8 cellular contexts compared by ENCODE assay signal in the genomic region with DNA sequence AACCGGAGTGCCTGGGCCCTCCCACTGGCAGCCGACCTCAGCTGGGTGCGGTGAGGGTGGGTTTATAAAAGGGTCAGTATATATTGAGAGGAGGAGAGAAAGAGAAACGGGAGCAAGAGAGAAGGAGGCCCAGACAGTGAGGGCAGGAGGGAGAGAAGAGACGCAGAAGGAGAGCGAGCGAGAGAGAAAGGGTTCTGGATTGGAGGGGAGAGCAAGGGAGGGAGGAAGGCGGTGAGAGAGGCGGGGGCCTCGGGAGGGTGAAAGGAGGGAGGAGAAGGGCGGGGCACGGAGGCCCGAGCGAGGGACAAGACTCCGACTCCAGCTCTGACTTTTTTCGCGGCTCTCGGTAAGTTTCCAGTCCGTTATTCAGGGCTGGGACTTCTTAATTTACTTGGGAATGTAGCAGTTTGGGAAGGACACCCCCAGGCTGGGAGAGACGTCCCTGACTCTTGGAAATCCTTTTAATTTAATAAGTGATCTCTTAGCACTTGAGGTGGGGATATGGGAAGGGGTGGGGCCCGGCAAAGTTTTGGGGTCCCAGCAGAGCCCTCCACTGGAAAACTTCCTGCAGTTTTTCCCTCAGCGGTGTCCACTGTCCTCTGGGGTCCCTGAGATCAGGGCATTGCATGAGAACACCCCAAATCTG. TPM values are rescaled to one million over a fixed set of nuclear protein-coding genes. Genes with fewer than 3 reads are reported as not detected.
DNase-seq lines count a peak whose midpoint lies in the region; ATAC-seq and TF ChIP-seq lines count a peak whose summit lies in the region.

A gene with protein sequence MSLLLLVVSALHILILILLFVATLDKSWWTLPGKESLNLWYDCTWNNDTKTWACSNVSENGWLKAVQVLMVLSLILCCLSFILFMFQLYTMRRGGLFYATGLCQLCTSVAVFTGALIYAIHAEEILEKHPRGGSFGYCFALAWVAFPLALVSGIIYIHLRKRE (plus strand): TSS at position 288 of the 646 bp plus-strand sequence. CDS start 1,293 bp downstream, outside the sequence.

- peak within 1 kb of the TSS; percentile 99 for H3K27ac Mint-ChIP-seq in activated naive CD4-positive, alpha-beta T cell treated with anti-CD3 and anti-CD28 coated beads, Interleukin-2, amount 50 U/mL, for 24 hours

- H2AFZ ChIP-seq in HCT116 (ENCODE audit: low read depth, low read length, poor library complexity, severe bottlenecking), result no peak within 1 kb of the TSS
- H2AFZ ChIP-seq in SU-DHL-6 (ENCODE audit: low read depth, low read length, severe bottlenecking), result peak within 1 kb of the TSS; percentile 30

- no peaks in the 10 kb centered on the region for H4K20me1 ChIP-seq in HCT116 (ENCODE audit: insufficient read depth)
- H4K20me1 ChIP-seq in SU-DHL-6 (ENCODE audit: low read depth, low read length), result no peaks in the 10 kb centered on the region

- peaks cover 0 to 4% of the 10 kb centered on the region in 2 experiments; a peak in 1 of 4 replicates for H3K36me3 ChIP-seq in HCT116 (ENCODE audit: control insufficient read depth in 1 of 2, insufficient read depth in 2 of 2, low read length in 2 of 2)
- H3K36me3 ChIP-seq in SU-DHL-6 (ENCODE audit: low read length), result peaks cover 4% of the 10 kb centered on the region; the same call in 1 of the 2 replicates
- H3K36me3 ChIP-seq in cardiac muscle cell, result no peaks in the 10 kb centered on the region
- H3K36me3 ChIP-seq in uterus, result no peaks in the 10 kb centered on the region

- no peaks in the 10 kb centered on the region for H3K9me3 Mint-ChIP-seq in activated naive CD4-positive, alpha-beta T cell treated with anti-CD3 and anti-CD28 coated beads, Interleukin-2, amount 50 U/mL, for 24 hours

- peak within 1 kb of the TSS; percentile 99 for H3K4me2 ChIP-seq in HCT116 (ENCODE audit: low read length)
- H3K4me2 ChIP-seq in SU-DHL-6 (ENCODE audit: low read depth, low read length, poor library complexity, severe bottlenecking), result peak within 1 kb of the TSS; percentile 71

- intact Hi-C loops in HCT116 (cut with micrococcal nuclease) (loop anchor here (1.0 to 10.0 kb wide), 3 partner anchors 8 to 259 kb away; a partner anchor contains a TSS), uterus (cut with DNase I; ENCODE audit: low total_unique reads) (no loop called here)

- DNase-seq in AG08396 (ENCODE audit: low spot score) (peak; percentile 91), HCT116 (ENCODE audit: low read depth, low spot score) (peak; percentile 63), cardiac muscle cell (ENCODE audit: low read depth in 1 of 2, low spot score in 1 of 2) (peak; percentile 88 to 95), renal cortical epithelial cell (ENCODE audit: low read depth) (peak; percentile 64), uterus (peak; percentile 88 to 91)

- H3K4me3 Mint-ChIP-seq in activated naive CD4-positive, alpha-beta T cell treated with anti-CD3 and anti-CD28 coated beads, Interleukin-2, amount 50 U/mL, for 24 hours, result peak within 1 kb of the TSS; percentile 96

- H3K27me3 Mint-ChIP-seq in activated naive CD4-positive, alpha-beta T cell treated with anti-CD3 and anti-CD28 coated beads, Interleukin-2, amount 50 U/mL, for 24 hours, result no peaks in the 10 kb centered on the region

- peaks cover 88% of the 10 kb centered on the region for H3K4me1 Mint-ChIP-seq in activated naive CD4-positive, alpha-beta T cell treated with anti-CD3 and anti-CD28 coated beads, Interleukin-2, amount 50 U/mL, for 24 hours

- BruUV-seq in HCT116 (replicated peaks; lab: Mats Ljungman, UMichigan), result no TSS peak

- peak within 1 kb of the TSS; percentile 72 to 80 for H3K4me3 ChIP-seq in HCT116 (replicated peaks in 1 of 2; ENCODE audit: low read depth in 1 of 2, low read length in 2 of 2)
- peak within 1 kb of the TSS; percentile 57 for H3K4me3 ChIP-seq in SU-DHL-6 (ENCODE audit: insufficient read depth, low read length, poor library complexity, severe bottlenecking)
- peak within 1 kb of the TSS; percentile 34 for H3K4me3 ChIP-seq in cardiac muscle cell
- H3K4me3 ChIP-seq in uterus, result peak within 1 kb of the TSS; percentile 50 to 80

- H3K9me3 ChIP-seq in HCT116 (ENCODE audit: control insufficient read depth in 1 of 2, insufficient read depth in 1 of 2, low read depth in 1 of 2, low read length in 2 of 2) (no peaks in the 10 kb centered on the region), SU-DHL-6 (ENCODE audit: insufficient read depth, low read length) (0 out of 2 replicates have a peak, but pooled peaks cover 5% of the 10 kb centered on the region), cardiac muscle cell (ENCODE audit: low read depth) (no peaks in the 10 kb centered on the region), uterus (no peaks in the 10 kb centered on the region)

- TF ChIP-seq RAD21 in HCT116 (IDR thresholded peaks at IDR 0.05; ENCODE audit: low read depth), result no peak

- H3K36me3 Mint-ChIP-seq in activated naive CD4-positive, alpha-beta T cell treated with anti-CD3 and anti-CD28 coated beads, Interleukin-2, amount 50 U/mL, for 24 hours, result peaks cover 12% of the 10 kb centered on the region

- no peaks in the 10 kb centered on the region for H3K9me2 ChIP-seq in HCT116 (ENCODE audit: insufficient read depth)
- no peaks in the 10 kb centered on the region for H3K9me2 ChIP-seq in SU-DHL-6 (replicated peaks; ENCODE audit: insufficient read depth, low read length)

- CTCF ChIA-PET in HCT116 (lab: Charles Lee), result interaction anchor here (1.0 to 10.2 kb wide), 2 partner anchors 8 to 11 kb away, joined by 4 to 158 read pairs; no protein-coding TSS in a partner anchor

- peaks cover 23% of the 10 kb centered on the region for H3K79me2 ChIP-seq in HCT116 (ENCODE audit: insufficient read depth, low read length)
- 0 out of 2 replicates have a peak, but pooled peaks cover 5% of the 10 kb centered on the region for H3K79me2 ChIP-seq in SU-DHL-6 (ENCODE audit: insufficient read depth, low read length)

- H3K4me1 ChIP-seq in HCT116 (ENCODE audit: control insufficient read depth in 1 of 2, insufficient read depth in 2 of 2, low read length in 2 of 2) (peaks cover 35 to 68% of the 10 kb centered on the region in 2 experiments), cardiac muscle cell (ENCODE audit: low read depth) (peaks cover 12% of the 10 kb centered on the region), uterus (no peaks in the 10 kb centered on the region)

- no peaks in the 10 kb centered on the region for H3K27me3 ChIP-seq in HCT116 (ENCODE audit: insufficient read depth, low read length)
- no peaks in the 10 kb centered on the region for H3K27me3 ChIP-seq in SU-DHL-6 (ENCODE audit: low read length)
- no peaks in the 10 kb centered on the region for H3K27me3 ChIP-seq in cardiac muscle cell
- H3K27me3 ChIP-seq in uterus, result no peaks in the 10 kb centered on the region

- H3K27ac ChIP-seq in HCT116 (ENCODE audit: low read depth, low read length) (peak within 1 kb of the TSS; percentile 94), SU-DHL-6 (ENCODE audit: low read depth, low read length) (peak within 1 kb of the TSS; percentile 53), cardiac muscle cell (peak within 1 kb of the TSS; percentile 55), uterus (peak within 1 kb of the TSS; percentile 97 to 100)

- H3K9ac ChIP-seq in HCT116 (ENCODE audit: low read length), result peak within 1 kb of the TSS; percentile 84
- peak within 1 kb of the TSS; percentile 59 for H3K9ac ChIP-seq in SU-DHL-6 (ENCODE audit: low read length)

- TF ChIP-seq POLR2A in HCT116 (IDR thresholded peaks at IDR 0.05; ENCODE audit: borderline replicate concordance, extremely low read depth, insufficient read depth, insufficient read length), result peak; percentile 81
- peak; percentile 54 to 67 for TF ChIP-seq POLR2A in uterus (IDR thresholded peaks at IDR 0.05)

- RAD21 ChIA-PET in HCT116 (lab: Charles Lee; ENCODE audit: low non-redundant PET in 1 of 2, low total read pairs in 2 of 2, uncharacterized antibody in 2 of 2, unreplicated experiment in 2 of 2), result interaction anchor here (0.6 to 1.3 kb wide), 2 partner anchors 8 to 156 kb away, joined by 4 to 6 read pairs; no protein-coding TSS in a partner anchor

- POLR2A ChIA-PET in HCT116 (lab: Charles Lee), result interaction anchor here (0.9 to 1.5 kb wide), 3 partner anchors 7 to 38 kb away, joined by 5 to 6 read pairs (median 5); no protein-coding TSS in a partner anchor

- H3F3A ChIP-seq in SU-DHL-6 (ENCODE audit: insufficient read depth), result peaks cover 40% of the 10 kb centered on the region

- ATAC-seq in HCT116 (peak; percentile 39), HG02870 (IDR thresholded peaks at IDR 0.05; ENCODE audit: unreplicated experiment) (no peak)

- TF ChIP-seq CTCF in HCT116 (IDR thresholded peaks at IDR 0.05 in 2 of 3, conservative IDR thresholded peaks at IDR 0.05 in 1 of 3; ENCODE audit: borderline replicate concordance in 1 of 3, insufficient read depth in 1 of 3, low read depth in 2 of 3, low read length in 2 of 3) (no peak), SU-DHL-6 (IDR thresholded peaks at IDR 0.05; ENCODE audit: insufficient read depth, low read length, poor library complexity, severe bottlenecking) (no peak), cardiac muscle cell (IDR thresholded peaks at IDR 0.05; ENCODE audit: low read depth, low read length) (no peak), uterus (IDR thresholded peaks at IDR 0.05) (no peak)

TF ChIP-seq in HCT116, 20 proteins besides CTCF, POLR2A, EP300 and RAD21 (continues in another document):
- TF ChIP-seq ZFX (IDR thresholded peaks at IDR 0.05) (peak; percentile 13; the same call in 1 of the 2 replicates), SP1 (IDR thresholded peaks at IDR 0.05; ENCODE audit: low read depth) (peak; percentile 32), FOSL1 (IDR thresholded peaks at IDR 0.05; ENCODE audit: low read depth) (no peak; the same call in 1 of the 2 replicates), YY1 (IDR thresholded peaks at IDR 0.05; ENCODE audit: extremely low read depth, insufficient replicate concordance, low read depth, low read length) (no peak)
- TF ChIP-seq, protein P1, sequence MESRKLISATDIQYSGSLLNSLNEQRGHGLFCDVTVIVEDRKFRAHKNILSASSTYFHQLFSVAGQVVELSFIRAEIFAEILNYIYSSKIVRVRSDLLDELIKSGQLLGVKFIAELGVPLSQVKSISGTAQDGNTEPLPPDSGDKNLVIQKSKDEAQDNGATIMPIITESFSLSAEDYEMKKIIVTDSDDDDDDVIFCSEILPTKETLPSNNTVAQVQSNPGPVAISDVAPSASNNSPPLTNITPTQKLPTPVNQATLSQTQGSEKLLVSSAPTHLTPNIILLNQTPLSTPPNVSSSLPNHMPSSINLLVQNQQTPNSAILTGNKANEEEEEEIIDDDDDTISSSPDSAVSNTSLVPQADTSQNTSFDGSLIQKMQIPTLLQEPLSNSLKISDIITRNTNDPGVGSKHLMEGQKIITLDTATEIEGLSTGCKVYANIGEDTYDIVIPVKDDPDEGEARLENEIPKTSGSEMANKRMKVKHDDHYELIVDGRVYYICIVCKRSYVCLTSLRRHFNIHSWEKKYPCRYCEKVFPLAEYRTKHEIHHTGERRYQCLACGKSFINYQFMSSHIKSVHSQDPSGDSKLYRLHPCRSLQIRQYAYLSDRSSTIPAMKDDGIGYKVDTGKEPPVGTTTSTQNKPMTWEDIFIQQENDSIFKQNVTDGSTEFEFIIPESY (IDR thresholded peaks at IDR 0.05; ENCODE audit: extremely low read depth, insufficient replicate concordance, low read length), result no peak

RNA-seq across cellular contexts. Expression of the gene that starts here (rescaled TPM):
- 92.9 TPM for total RNA-seq in HCT116 (2021; ENCODE audit: unreplicated experiment)
- 191 and 197 TPM in 2 replicates for polyA plus RNA-seq in HCT116 (2012)
- 32.5 and 39.8 TPM in 2 replicates for total RNA-seq in cardiac muscle cell
- polyA plus RNA-seq in cardiac muscle cell, result 148 and 160 TPM in 2 replicates
- 30.3 and 48.8 TPM in 2 replicates for total RNA-seq in renal cortical epithelial cell
- 100 to 1,000 TPM in 1 of 4 donors, 10 to 100 TPM in 3; 23.8 to 147 (median 45.2) TPM for total RNA-seq in uterus
